Comparison of ENCODE assay signal across 13 cellular contexts in the genomic region with DNA sequence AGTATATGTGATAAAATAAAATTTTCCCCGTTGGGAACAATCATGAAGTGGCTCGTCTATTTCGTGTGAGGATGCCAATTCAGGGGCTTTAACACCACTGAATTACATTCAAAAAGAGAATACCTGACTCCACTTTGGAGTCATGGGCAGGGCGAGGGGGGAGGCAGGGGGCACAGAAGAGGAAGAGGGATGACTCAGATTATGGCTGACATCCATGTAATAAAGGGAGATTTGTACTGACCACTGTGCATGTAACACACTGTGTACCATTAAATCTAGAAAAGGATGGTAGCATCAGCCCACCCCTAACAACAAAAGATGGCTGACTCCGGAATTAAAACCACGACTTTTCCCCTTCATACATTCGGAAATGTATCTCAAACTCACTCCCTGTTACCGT. TPM values are rescaled to one million over a fixed set of nuclear protein-coding genes. Genes with fewer than 3 reads are reported as not detected.
A peak's percentile ranks its signal among the peaks of the same experiment; 100 is the strongest.
DNase-seq lines count a peak whose midpoint lies in the region; ATAC-seq, FAIRE-seq and TF ChIP-seq lines count a peak whose summit lies in the region.
"Had no signal": no experiment of that assay in that cellular context is flagged by ENCODE, and none has a peak within 500 bp of the region (broad histone marks: within the 10 kb centered on the region; RNA-seq: fewer than 3 reads in every experiment).

No MANE protein-coding gene starts in this region.

- H3K9me3 ChIP-seq in HepG2 (ENCODE audit: low read length) (no peaks in the 10 kb centered on the region), right lobe of liver (no peaks in the 10 kb centered on the region), iPS-18a (ENCODE audit: control insufficient read depth, low read depth, low read length) (peaks cover 2% of the 10 kb centered on the region), smooth muscle cell (replicated peaks; ENCODE audit: low read depth) (no peaks in the 10 kb centered on the region)

- H3K4me3 ChIP-seq in HepG2 (replicated peaks in 1 of 3; ENCODE audit: insufficient read depth in 1 of 3, low read depth in 2 of 3, low read length in 3 of 3) (peak overlapping the region; percentile 59 to 80 (median 69); a peak in 4 of 6 replicates), right lobe of liver (no peak overlapping the region), iPS-18a (ENCODE audit: low read length) (peak overlapping the region; percentile 61), smooth muscle cell (no peak overlapping the region)

- H3K4me2 ChIP-seq in HepG2 (ENCODE audit: low read depth, low read length) (peak overlapping the region; percentile 85), smooth muscle cell (no peak overlapping the region)

- H3K9ac ChIP-seq in HepG2 (ENCODE audit: insufficient read depth, low read depth, low read length) (peak overlapping the region; percentile 55), iPS-18a (ENCODE audit: low read length) (peak overlapping the region; percentile 6), smooth muscle cell (ENCODE audit: low read depth) (no peak overlapping the region)

- POLR2A ChIA-PET in HepG2 (lab: Yijun Ruan, JAX): no interaction called here
- POLR2A ChIA-PET in activated CD8-positive, alpha-beta T cell treated with anti-CD3 and anti-CD28 coated beads, Interleukin-2, amount 10 ng/mL, durations not matched to agents 7 days and 5 days (lab: Charles Lee): no interaction called here

- H3K9me3 Mint-ChIP-seq in activated CD8-positive, alpha-beta T cell treated with anti-CD3 and anti-CD28 coated beads, Interleukin-2, amount 10 ng/mL, durations not matched to agents 7 days and 5 days (ENCODE audit: insufficient read depth): no peaks in the 10 kb centered on the region

- H3K4me1 Mint-ChIP-seq in activated CD8-positive, alpha-beta T cell treated with anti-CD3 and anti-CD28 coated beads, Interleukin-2, amount 10 ng/mL, durations not matched to agents 7 days and 5 days (ENCODE audit: low read depth): peaks cover 29% of the 10 kb centered on the region

- FAIRE-seq in HepG2 (lab: Jason Lieb, UNC): no peak

- TF ChIP-seq EP300 in HepG2 (IDR thresholded peaks at IDR 0.05; ENCODE audit: low read depth in 2 of 2, low read length in 2 of 2) (no peak), HepG2 (CRISPR knock-in tag; IDR thresholded peaks at IDR 0.05; ENCODE audit: borderline replicate concordance) (no peak)

- intact Hi-C loops in HepG2 (cut with micrococcal nuclease; ENCODE audit: unreplicated experiment): no loop called here
- intact Hi-C loops in right lobe of liver (cut with DNase I): no loop called here

- TSS peak; percentile 50 for BruUV-seq in HepG2 (replicated peaks; lab: Mats Ljungman, UMichigan)

- WGBS in HepG2 (ENCODE audit: low lambda C conversion rate): 66% methylated on average over 8 of the region's 8 CpGs
- 64% methylated on average over 7 of the region's 8 CpGs for whole genome bisulfite sequencing in right lobe of liver (ENCODE audit: insufficient coverage, low coverage, low lambda C conversion rate, missing lambda C conversion rate)
- WGBS in smooth muscle cell (ENCODE audit: low lambda C conversion rate): 73% methylated on average over 8 of the region's 8 CpGs

- H4K20me1 ChIP-seq in HepG2 (ENCODE audit: insufficient read depth, low read length): no peaks in the 10 kb centered on the region
- H4K20me1 ChIP-seq in smooth muscle cell (ENCODE audit: low read depth): no peaks in the 10 kb centered on the region

- TF ChIP-seq POLR2A in HepG2 (IDR thresholded peaks at IDR 0.05; ENCODE audit: insufficient read depth in 1 of 2, low read depth in 2 of 2, low read length in 2 of 2) (no peak), right lobe of liver (IDR thresholded peaks at IDR 0.05) (no peak)

- ATAC-seq in HepG2 (no peak), right lobe of liver (no peak), HG02610 (IDR thresholded peaks at IDR 0.05; ENCODE audit: unreplicated experiment) (no peak)
- no peak for ATAC-seq in activated CD8-positive, alpha-beta T cell treated with anti-CD3 and anti-CD28 coated beads, Interleukin-2, amount 10 ng/mL, durations not matched to agents 7 days and 5 days

- H3K4me3 Mint-ChIP-seq in activated CD8-positive, alpha-beta T cell treated with anti-CD3 and anti-CD28 coated beads, Interleukin-2, amount 10 ng/mL, durations not matched to agents 7 days and 5 days: peak overlapping the region; percentile 88

- DNase-seq in HepG2 (ENCODE audit: low spot score) (no peak), right lobe of liver (no peak), AG20443 (ENCODE audit: low spot score) (no peak), NCI-H187 treated with DMSO at 0.1 percent for 48 hours (lab: John Stamatoyannopoulos, UW) (no peak), smooth muscle cell (lab: John Stamatoyannopoulos, UW; ENCODE audit: unreplicated experiment) (no peak)
- no peak for DNase-seq in activated CD8-positive, alpha-beta T cell treated with anti-CD3 and anti-CD28 coated beads, Interleukin-2, amount 10 ng/mL, durations not matched to agents 7 days and 5 days
- DNase-seq: activated CD4-positive, alpha-beta T cell treated with anti-CD3 and anti-CD28 coated beads for 1 hour; DMS 273 treated with DMSO at 0.1 percent for 48 hours; foreskin melanocyte; HCEC 1CT; NCI-H187 had no signal

- CTCF ChIA-PET in HepG2 (lab: Yijun Ruan, JAX; ENCODE audit: low intra/inter-chr PET ratio, low total read pairs): no interaction called here
- CTCF ChIA-PET in activated CD8-positive, alpha-beta T cell treated with anti-CD3 and anti-CD28 coated beads, Interleukin-2, amount 10 ng/mL, durations not matched to agents 7 days and 5 days (lab: Charles Lee): interaction anchor here (1.3 to 1.5 kb wide), 3 partner anchors 40 to 72 kb away, joined by 3 to 13 read pairs (median 7); no protein-coding TSS in a partner anchor

- no peak overlapping the region for H3K27ac ChIP-seq in HepG2 (ENCODE audit: extremely low read length, insufficient read depth, low read length)
- no peak overlapping the region for H3K27ac ChIP-seq in right lobe of liver
- H3K27ac ChIP-seq in iPS-18a (ENCODE audit: low read length): no peak overlapping the region
- no peak overlapping the region for H3K27ac ChIP-seq in smooth muscle cell (ENCODE audit: low read depth)

- TF ChIP-seq CTCF in HepG2 (CRISPR knock-in tag; IDR thresholded peaks at IDR 0.05) (no peak), right lobe of liver (IDR thresholded peaks at IDR 0.05) (no peak), smooth muscle cell (IDR thresholded peaks at IDR 0.05; ENCODE audit: borderline replicate concordance, insufficient read depth, poor library complexity, severe bottlenecking) (no peak)

- H2AFZ ChIP-seq in HepG2 (ENCODE audit: low read length): no peak overlapping the region
- no peak overlapping the region for H2AFZ ChIP-seq in smooth muscle cell (ENCODE audit: low read depth)

- H3K4me1 ChIP-seq in HepG2 (ENCODE audit: insufficient read depth, low read length) (peaks cover 23% of the 10 kb centered on the region), right lobe of liver (no peaks in the 10 kb centered on the region), iPS-18a (ENCODE audit: control insufficient read depth, low read depth, low read length) (peaks cover 13% of the 10 kb centered on the region), smooth muscle cell (ENCODE audit: low read depth) (no peaks in the 10 kb centered on the region)

- H3K36me3 Mint-ChIP-seq in activated CD8-positive, alpha-beta T cell treated with anti-CD3 and anti-CD28 coated beads, Interleukin-2, amount 10 ng/mL, durations not matched to agents 7 days and 5 days (ENCODE audit: low read depth): no peaks in the 10 kb centered on the region

- H3K27me3 Mint-ChIP-seq in activated CD8-positive, alpha-beta T cell treated with anti-CD3 and anti-CD28 coated beads, Interleukin-2, amount 10 ng/mL, durations not matched to agents 7 days and 5 days (ENCODE audit: low read depth): peaks cover 10% of the 10 kb centered on the region

- H3K27ac Mint-ChIP-seq in activated CD8-positive, alpha-beta T cell treated with anti-CD3 and anti-CD28 coated beads, Interleukin-2, amount 10 ng/mL, durations not matched to agents 7 days and 5 days: no peak overlapping the region

- H3K79me2 ChIP-seq in HepG2 (ENCODE audit: insufficient read depth, low read length) (peaks cover 2% of the 10 kb centered on the region), smooth muscle cell (ENCODE audit: low read depth) (no peaks in the 10 kb centered on the region)

- H3K27me3 ChIP-seq in HepG2 (ENCODE audit: control insufficient read depth in 1 of 2, insufficient read depth in 2 of 2, low read length in 2 of 2) (no peaks in the 10 kb centered on the region), right lobe of liver (no peaks in the 10 kb centered on the region), iPS-18a (ENCODE audit: control insufficient read depth, insufficient read depth, low read length) (no peaks in the 10 kb centered on the region), smooth muscle cell (ENCODE audit: low read depth) (no peaks in the 10 kb centered on the region)

- no peaks in the 10 kb centered on the region for H3K36me3 ChIP-seq in HepG2 (replicated peaks in 1 of 2; ENCODE audit: control insufficient read depth in 1 of 2, insufficient read depth in 2 of 2, low read length in 2 of 2)
- no peaks in the 10 kb centered on the region for H3K36me3 ChIP-seq in right lobe of liver
- H3K36me3 ChIP-seq in iPS-18a (ENCODE audit: control insufficient read depth, low read depth, low read length): no peaks in the 10 kb centered on the region
- H3K36me3 ChIP-seq in smooth muscle cell (ENCODE audit: low read depth): no peaks in the 10 kb centered on the region

- no peak for TF ChIP-seq RAD21 in HepG2 (CRISPR knock-in tag; IDR thresholded peaks at IDR 0.05)

- H3F3A ChIP-seq in smooth muscle cell (ENCODE audit: low read depth): no peaks in the 10 kb centered on the region

- in situ Hi-C loops in HepG2 (cut with HindIII; ENCODE audit: extremely low pct_ligation_motif_present, low pct_unique_long_range_greater_than_20kb): no loop called here

RNA-seq across cellular contexts. Expression of a gene that starts 1.3 kb away (rescaled TPM):
- 5.4 and 7.2 TPM in 2 replicates for total RNA-seq in HepG2 (2016; rRNA removed; fragmentation: Illumina TruSeq; extraction: Trizol)
- total RNA-seq in HepG2 (2016; cell fraction: cytosol; rRNA removed; fragmentation: Illumina TruSeq; extraction: Trizol; ENCODE audit: low read depth): 2.0 and 3.5 TPM in 2 replicates
- 3.9 and 7.8 TPM in 2 replicates for total RNA-seq in HepG2 (2016; cell fraction: insoluble cytoplasmic fraction; rRNA removed; fragmentation: Illumina TruSeq; extraction: Trizol)
- total RNA-seq in HepG2 (2016; cell fraction: membrane; rRNA removed; fragmentation: Illumina TruSeq; extraction: Trizol): 3.7 and 4.7 TPM in 2 replicates
- 6.6 and 8.3 TPM in 2 replicates for total RNA-seq in HepG2 (2016; cell fraction: nucleus; rRNA removed; fragmentation: Illumina TruSeq; extraction: Trizol)
- polyA plus RNA-seq in HepG2 (2011; rRNA removed): 5.5 and 5.8 TPM in 2 replicates
- 4.7 and 5.0 TPM in 2 replicates for polyA plus RNA-seq in HepG2 (2011; cell fraction: cytosol; rRNA removed)
- polyA plus RNA-seq in HepG2 (2011; cell fraction: nucleus; rRNA removed): 5.6 and 6.1 TPM in 2 replicates
- 1.5 and 1.6 TPM in 2 replicates for polyA plus RNA-seq in HepG2 (2012)
- polyA plus RNA-seq in HepG2 (2016; cell fraction: cytosol; fragmentation: Illumina TruSeq; extraction: Trizol; ENCODE audit: low read depth): 0.59 and 0.72 TPM in 2 replicates
- polyA plus RNA-seq in HepG2 (2016; cell fraction: insoluble cytoplasmic fraction; fragmentation: Illumina TruSeq; extraction: Trizol; ENCODE audit: low read depth): 1.6 and 2.0 TPM in 2 replicates
- polyA plus RNA-seq in HepG2 (2016; cell fraction: membrane; fragmentation: Illumina TruSeq; extraction: Trizol; ENCODE audit: low read depth): 1.5 and 1.6 TPM in 2 replicates
- 6.6 and 9.9 TPM in 2 replicates for polyA plus RNA-seq in HepG2 (2016; cell fraction: nucleus; fragmentation: Illumina TruSeq; extraction: Trizol; ENCODE audit: insufficient read depth, low read depth)
- 6.5 and 21.6 TPM in 2 replicates for polyA minus RNA-seq in HepG2 (2011; rRNA and poly(A)+ RNA removed; ENCODE audit: low replicate concordance)
- 7.3 and 7.9 TPM in 2 replicates for polyA minus RNA-seq in HepG2 (2011; cell fraction: cytosol; rRNA and poly(A)+ RNA removed)
- polyA minus RNA-seq in HepG2 (2011; cell fraction: nucleus; rRNA and poly(A)+ RNA removed): 5.7 and 6.4 TPM in 2 replicates
- 1 to 10 TPM; 5.7 to 9.0 (median 6.4) TPM for total RNA-seq in right lobe of liver
- total RNA-seq in activated CD8-positive, alpha-beta T cell treated with anti-CD3 and anti-CD28 coated beads, Interleukin-2, amount 10 ng/mL, durations not matched to agents 7 days and 5 days: 1 to 10 TPM; 3.3 to 3.8 TPM
- 6.5 and 6.7 TPM in 2 replicates for total RNA-seq in smooth muscle cell
- polyA plus RNA-seq in smooth muscle cell: 0.83 and 1.5 TPM in 2 replicates

Comparison
In these comparisons a context has a peak if more than half of its experiments do, and no peak if none do; other contexts are left out.
1. H3K4me3 ChIP-seq: peak in HepG2 (3 of 3) and iPS-18a (single experiment); none in right lobe of liver (0 of 3) and smooth muscle cell (single experiment).